8 cellular contexts compared by ENCODE assay signal in the genomic region with DNA sequence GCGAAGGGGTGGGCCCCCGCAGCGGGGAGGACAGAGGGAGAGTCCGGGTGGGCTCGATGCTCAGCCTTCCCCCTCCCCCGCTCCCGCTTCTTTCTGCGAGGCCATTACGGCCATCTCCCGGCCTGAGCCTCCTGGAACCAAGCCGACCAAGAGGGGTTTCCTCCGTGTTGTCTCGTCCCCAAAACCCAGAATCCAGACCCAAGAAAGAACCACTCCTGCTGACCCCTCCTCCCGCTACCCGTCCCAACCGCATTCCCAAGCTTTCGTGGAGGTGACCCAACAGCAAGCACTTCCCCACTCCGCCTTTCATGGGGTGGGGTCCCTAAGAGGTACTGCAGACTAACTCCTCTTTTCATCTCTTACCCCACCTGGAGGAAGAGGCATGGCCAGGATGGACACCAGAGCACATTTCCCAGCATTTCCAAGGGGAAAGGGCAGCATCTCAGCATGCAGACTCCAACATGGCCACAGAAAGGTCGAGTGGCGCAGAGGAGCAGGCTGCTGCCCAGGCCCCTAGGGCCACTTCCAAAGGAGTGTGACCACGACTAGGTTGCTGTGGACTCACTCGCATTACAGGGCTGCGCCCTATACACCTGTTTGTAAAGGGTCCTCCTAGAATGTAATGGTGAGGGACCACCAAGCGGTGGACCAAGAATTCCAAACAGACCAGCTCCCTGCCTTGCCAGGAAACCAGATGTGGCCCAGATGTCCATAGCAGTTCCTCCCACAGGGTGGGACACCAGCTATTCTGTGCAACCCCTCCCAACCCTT. TPM values are rescaled to one million over a fixed set of nuclear protein-coding genes. Genes with fewer than 3 reads are reported as not detected.
DNase-seq lines count a peak whose midpoint lies in the region; ATAC-seq, FAIRE-seq and TF ChIP-seq lines count a peak whose summit lies in the region.

No MANE protein-coding gene starts in this region.

- H3K4ac ChIP-seq in H1 (replicated peaks; ENCODE audit: insufficient read length, low read depth, low read length): peak overlapping the region; percentile 19

- no peak overlapping the region for H3K27ac Mint-ChIP-seq in activated naive CD4-positive, alpha-beta T cell treated with anti-CD3 and anti-CD28 coated beads for 36 hours
- peak overlapping the region; percentile 93 for H3K27ac Mint-ChIP-seq in neural progenitor cell

- H3K4me1 ChIP-seq in H1 (replicated peaks in 1 of 4; ENCODE audit: control insufficient read depth in 3 of 4, insufficient read depth in 4 of 4, low read length in 3 of 4) (peaks cover 9 to 35% (median 28%) of the 10 kb centered on the region in 4 experiments), neural progenitor cell (peaks cover 43% of the 10 kb centered on the region)

- no peak overlapping the region for H3K23ac ChIP-seq in H1 (ENCODE audit: insufficient read length)

- no peak for FAIRE-seq in H1 (lab: Jason Lieb, UNC)

- peak overlapping the region; percentile 91 for H2BK12ac ChIP-seq in H1 (ENCODE audit: low read depth, low read length)

- CTCF ChIA-PET in activated naive CD4-positive, alpha-beta T cell treated with anti-CD3 and anti-CD28 coated beads for 36 hours (lab: Charles Lee): interaction anchor here (0.5 to 4.0 kb wide), 20 partner anchors 9 to 406 kb away, joined by 3 to 39 read pairs (median 4); a partner anchor contains a TSS
- CTCF ChIA-PET in H1 (lab: Charles Lee; ENCODE audit: partially characterized antibody): interaction anchor here (0.6 to 5.8 kb wide), 60 partner anchors 9 to 468 kb away, joined by 3 to 60 read pairs (median 4); a partner anchor contains a TSS

- TF ChIP-seq CTCF in H1 (IDR thresholded peaks at IDR 0.05; ENCODE audit: control extremely low read depth in 1 of 3, insufficient read depth in 1 of 3, low read depth in 1 of 3, low read length in 3 of 3) (peak in 1 of 3 experiments; percentile 15; a peak in 1 of 4 replicates), neural progenitor cell (IDR thresholded peaks at IDR 0.05) (no peak)

- H2BK5ac ChIP-seq in H1 (ENCODE audit: low read depth, low read length): peak overlapping the region; percentile 64; the same call in 1 of the 2 replicates

- peak overlapping the region; percentile 48 for H4K91ac ChIP-seq in H1 (replicated peaks; ENCODE audit: insufficient read length, low read length)

- peak overlapping the region; percentile 97 for H3K18ac ChIP-seq in H1 (ENCODE audit: extremely low read depth, low read length)

- H4K20me1 ChIP-seq in H1 (replicated peaks in 1 of 2; ENCODE audit: control insufficient read depth in 1 of 2, insufficient read depth in 2 of 2, low read length in 2 of 2): no peaks in the 10 kb centered on the region
- H4K20me1 ChIP-seq in neural progenitor cell (ENCODE audit: low read depth): no peaks in the 10 kb centered on the region

- H3K79me1 ChIP-seq in H1 (ENCODE audit: low read depth, low read length): no peaks in the 10 kb centered on the region

- H3K9me3 Mint-ChIP-seq in activated naive CD4-positive, alpha-beta T cell treated with anti-CD3 and anti-CD28 coated beads for 36 hours: no peaks in the 10 kb centered on the region
- H3K9me3 Mint-ChIP-seq in neural progenitor cell: no peaks in the 10 kb centered on the region

- peak overlapping the region; percentile 16 for H4K8ac ChIP-seq in H1 (ENCODE audit: extremely low read depth, insufficient read depth, low read length)

- no peak for DNase-seq in activated naive CD4-positive, alpha-beta T cell treated with anti-CD3 and anti-CD28 coated beads for 36 hours
- no peak for DNase-seq in activated naive CD4-positive, alpha-beta T cell treated with Interleukin-2 at 50 U/mL for 16 hours
- DNase-seq in H1 (ENCODE audit: low read depth in 1 of 2, low spot score in 2 of 2): peak in 1 of 2 experiments; percentile 74
- no peak for DNase-seq in neural progenitor cell (ENCODE audit: low spot score)
- no peak for DNase-seq in NCI-H526 (lab: John Stamatoyannopoulos, UW)
- no peak for DNase-seq in NCI-H1436 treated with DMSO at 0.1 percent for 48 hours (lab: John Stamatoyannopoulos, UW)

- H3K79me2 ChIP-seq in H1 (ENCODE audit: control insufficient read depth in 1 of 2, insufficient read depth in 2 of 2, low read length in 2 of 2) (no peaks in the 10 kb centered on the region), neural progenitor cell (ENCODE audit: low read depth) (no peaks in the 10 kb centered on the region)

- H3K9ac ChIP-seq in H1 (replicated peaks in 1 of 4; ENCODE audit: extremely low read depth in 1 of 4, low read depth in 3 of 4, low read length in 3 of 4): peak overlapping the region in 2 of 4 experiments; percentile 2 to 22; a peak in 3 of 7 replicates
- no peak overlapping the region for H3K9ac ChIP-seq in neural progenitor cell

- TF ChIP-seq RAD21 in H1 (IDR thresholded peaks at IDR 0.05 in 1 of 2, conservative IDR thresholded peaks at IDR 0.05 in 1 of 2; ENCODE audit: low read depth in 2 of 2, low read length in 2 of 2): no peak

- 0 out of 2 replicates have a peak overlapping the region, but pooled peaks have one; percentile 4 for H2AFZ ChIP-seq in H1 (ENCODE audit: low read length)
- no peak overlapping the region for H2AFZ ChIP-seq in neural progenitor cell (replicated peaks)

- intact Hi-C loops in activated naive CD4-positive, alpha-beta T cell treated with anti-CD3 and anti-CD28 coated beads for 36 hours (cut with micrococcal nuclease): loop anchor here (1.0 kb wide), 5 partner anchors 53 to 406 kb away; no protein-coding TSS in a partner anchor

- peak overlapping the region; percentile 2 for H3K56ac ChIP-seq in H1 (replicated peaks; ENCODE audit: insufficient read length, low read depth, low read length)

- WGBS in H1 (ENCODE audit: extremely low coverage in 1 of 2, insufficient coverage in 1 of 2, insufficient read length in 1 of 2, insufficient replicate concordance in 2 of 2, low coverage in 1 of 2, low lambda C conversion rate in 2 of 2, missing lambda C conversion rate in 1 of 2), 2 experiments: 21% methylated on average over 20 of the region's 24 CpGs; no CpG with 5 or more reads in 1 of the 2 experiments

- POLR2A ChIA-PET in H1 (lab: Charles Lee; ENCODE audit: partially characterized antibody): interaction anchor here (0.6 to 2.8 kb wide), 16 partner anchors 11 to 406 kb away, joined by 3 to 14 read pairs (median 5); a partner anchor contains a TSS

- H2BK20ac ChIP-seq in H1 (ENCODE audit: low read length): peak overlapping the region; percentile 38

- H3K23me2 ChIP-seq in H1 (ENCODE audit: low read depth, low read length): peaks cover 11% of the 10 kb centered on the region

- H3K27me3 ChIP-seq in H1 (replicated peaks in 1 of 4; ENCODE audit: control insufficient read depth in 3 of 4, extremely low read depth in 1 of 4, insufficient read depth in 3 of 4, low read length in 3 of 4) (peaks cover 0 to 9% (median 2%) of the 10 kb centered on the region in 4 experiments; a peak in 4 of 7 replicates), neural progenitor cell (peaks cover 21% of the 10 kb centered on the region)

- H2BK120ac ChIP-seq in H1 (replicated peaks; ENCODE audit: low read depth, low read length): peak overlapping the region; percentile 26

- H4K5ac ChIP-seq in H1 (ENCODE audit: insufficient read length, low read depth, low read length): peak overlapping the region; percentile 17

- peak overlapping the region; percentile 32 to 57 (median 56) for H3K4me3 ChIP-seq in H1 (ENCODE audit: extremely low read depth in 1 of 4, insufficient read depth in 2 of 4, low read depth in 3 of 4, low read length in 4 of 4)
- H3K4me3 ChIP-seq in neural progenitor cell: peak overlapping the region; percentile 18

- no peak; a peak in 1 of 3 replicates for TF ChIP-seq POLR2A in H1 (IDR thresholded peaks at IDR 0.05; ENCODE audit: control extremely low read depth in 1 of 2, low read depth in 2 of 2, low read length in 2 of 2)

- H3K4me3 Mint-ChIP-seq in activated naive CD4-positive, alpha-beta T cell treated with anti-CD3 and anti-CD28 coated beads for 36 hours: peak overlapping the region; percentile 73
- H3K4me3 Mint-ChIP-seq in neural progenitor cell: peak overlapping the region; percentile 77

- TF ChIP-seq EP300 in H1 (IDR thresholded peaks at IDR 0.05; ENCODE audit: borderline replicate concordance in 1 of 2, low read depth in 2 of 2, low read length in 2 of 2): no peak

- no peak for ATAC-seq in HG02623 (IDR thresholded peaks at IDR 0.05; ENCODE audit: unreplicated experiment)

- H3K27me3 Mint-ChIP-seq in activated naive CD4-positive, alpha-beta T cell treated with anti-CD3 and anti-CD28 coated beads for 36 hours (ENCODE audit: low read depth): peaks cover 7% of the 10 kb centered on the region
- peaks cover 4% of the 10 kb centered on the region for H3K27me3 Mint-ChIP-seq in neural progenitor cell (ENCODE audit: insufficient read depth, low read depth)

- peak overlapping the region; percentile 68 to 76 for H3K4me2 ChIP-seq in H1 (ENCODE audit: insufficient read depth in 1 of 2, low read depth in 2 of 2, low read length in 2 of 2)
- peak overlapping the region; percentile 64 for H3K4me2 ChIP-seq in neural progenitor cell

- H3K4me1 Mint-ChIP-seq in activated naive CD4-positive, alpha-beta T cell treated with anti-CD3 and anti-CD28 coated beads for 36 hours (ENCODE audit: low read depth): peaks cover 19% of the 10 kb centered on the region
- H3K4me1 Mint-ChIP-seq in neural progenitor cell: peaks cover 55% of the 10 kb centered on the region

- no peak overlapping the region for H2AK5ac ChIP-seq in H1 (ENCODE audit: low read depth, low read length)

- no peaks in the 10 kb centered on the region for H3K36me3 Mint-ChIP-seq in activated naive CD4-positive, alpha-beta T cell treated with anti-CD3 and anti-CD28 coated beads for 36 hours (ENCODE audit: low read depth)
- H3K36me3 Mint-ChIP-seq in neural progenitor cell: peaks cover 2% of the 10 kb centered on the region

- peak overlapping the region; percentile 93 for H2BK15ac ChIP-seq in H1 (ENCODE audit: low read length)

- no peak overlapping the region for H3K14ac ChIP-seq in H1 (ENCODE audit: insufficient read length)

- H3K27ac ChIP-seq in H1 (ENCODE audit: low read depth, low read length) (no peak overlapping the region), neural progenitor cell (no peak overlapping the region)

- H3K36me3 ChIP-seq in H1 (ENCODE audit: control insufficient read depth in 2 of 4, insufficient read depth in 4 of 4, low read length in 3 of 4) (no peaks in the 10 kb centered on the region), neural progenitor cell (no peaks in the 10 kb centered on the region)

- peaks cover 50% of the 10 kb centered on the region for H3F3A ChIP-seq in neural progenitor cell (ENCODE audit: low read depth)

- H3K9me3 ChIP-seq in H1 (ENCODE audit: insufficient read depth in 2 of 2, low read depth in 1 of 2, low read length in 1 of 2) (no peaks in the 10 kb centered on the region), neural progenitor cell (ENCODE audit: low read depth) (no peaks in the 10 kb centered on the region)

RNA-seq across cellular contexts. Expression of a gene that starts 53.5 kb away (rescaled TPM):
- total RNA-seq in activated naive CD4-positive, alpha-beta T cell treated with anti-CD3 and anti-CD28 coated beads for 36 hours: 10 to 100 TPM; 40.9 to 41.0 TPM
- polyA plus RNA-seq in PFSK-1 (2012; ENCODE audit: insufficient read length, low read depth): 77.5 TPM
- 81.8 and 82.0 TPM in 2 replicates for total RNA-seq in H1 (2021; fragmentation: NEBNext Ultra II Directional; extraction: Animal tissue kit (Norgen Biotek cat#: 25700))
- polyA plus RNA-seq in H1 (2011; rRNA removed): 97.1 and 105 TPM in 2 replicates
- polyA plus RNA-seq in H1 (2011; cell fraction: cytosol; rRNA removed): 93.0 TPM
- 84.9 TPM for polyA plus RNA-seq in H1 (2011; cell fraction: nucleus; rRNA removed)
- 102 to 123 TPM (median 115 TPM) in 4 replicates for polyA plus RNA-seq in H1 (2012, experiment 1 of 2)
- 122 TPM for polyA plus RNA-seq in H1 (2012, experiment 2 of 2)
- 81.1 TPM for polyA plus RNA-seq in H1 (2013, experiment 1 of 2)
- 86.4 TPM for polyA plus RNA-seq in H1 (2013, experiment 2 of 2)
- polyA minus RNA-seq in H1 (2011; rRNA and poly(A)+ RNA removed): 32.7 and 33.0 TPM in 2 replicates
- polyA minus RNA-seq in H1 (2011; cell fraction: cytosol; rRNA and poly(A)+ RNA removed): 28.1 TPM
- polyA minus RNA-seq in H1 (2011; cell fraction: nucleus; rRNA and poly(A)+ RNA removed): 20.0 TPM
- total RNA-seq in neural progenitor cell (ENCODE audit: low replicate concordance): 40.4 and 53.5 TPM in 2 replicates

RNA-seq across cellular contexts. Expression of a gene that starts 53.6 kb away (rescaled TPM):
- total RNA-seq in activated naive CD4-positive, alpha-beta T cell treated with anti-CD3 and anti-CD28 coated beads for 36 hours: 1 to 10 TPM; 7.8 to 8.3 TPM
- polyA plus RNA-seq in PFSK-1 (2012; ENCODE audit: insufficient read length, low read depth): 36.3 TPM
- total RNA-seq in H1 (2021; fragmentation: NEBNext Ultra II Directional; extraction: Animal tissue kit (Norgen Biotek cat#: 25700)): 60.5 and 61.1 TPM in 2 replicates
- 96.8 and 110 TPM in 2 replicates for polyA plus RNA-seq in H1 (2011; rRNA removed)
- polyA plus RNA-seq in H1 (2011; cell fraction: cytosol; rRNA removed): 71.4 TPM
- 196 TPM for polyA plus RNA-seq in H1 (2011; cell fraction: nucleus; rRNA removed)
- 37.4 to 68.7 TPM (median 63.1 TPM) in 4 replicates for polyA plus RNA-seq in H1 (2012, experiment 1 of 2)
- polyA plus RNA-seq in H1 (2012, experiment 2 of 2): 49.0 TPM
- polyA plus RNA-seq in H1 (2013, experiment 1 of 2): 64.8 TPM
- polyA plus RNA-seq in H1 (2013, experiment 2 of 2): 66.3 TPM
- 116 and 125 TPM in 2 replicates for polyA minus RNA-seq in H1 (2011; rRNA and poly(A)+ RNA removed)
- 46.4 TPM for polyA minus RNA-seq in H1 (2011; cell fraction: cytosol; rRNA and poly(A)+ RNA removed)
- 41.6 TPM for polyA minus RNA-seq in H1 (2011; cell fraction: nucleus; rRNA and poly(A)+ RNA removed)
- 25.4 and 30.8 TPM in 2 replicates for total RNA-seq in neural progenitor cell (ENCODE audit: low replicate concordance)
